ENCODE assay signal across 21 cellular contexts in the genomic region with DNA sequence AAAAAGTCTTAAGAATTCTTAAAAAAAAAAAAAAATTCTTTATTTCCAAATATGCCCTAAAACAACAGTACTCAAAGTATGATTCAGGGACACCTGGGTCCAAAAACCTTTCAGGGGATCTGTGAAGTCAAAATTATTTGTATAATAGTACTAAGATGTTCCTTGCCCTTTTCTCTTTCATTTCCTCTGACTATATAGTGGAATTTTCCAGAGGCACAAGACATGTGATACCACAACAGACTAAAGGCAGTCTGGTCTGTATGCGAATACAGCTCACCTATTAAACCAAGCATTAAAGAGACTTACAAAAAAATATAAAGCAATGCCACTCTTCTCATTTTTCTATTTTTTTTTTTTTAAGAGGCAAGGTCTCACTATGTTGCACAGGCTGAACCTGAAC.
"Had no signal": no experiment of that assay in that cellular context is flagged by ENCODE, and none has a peak within 500 bp of the region (broad histone marks: within the 10 kb centered on the region; RNA-seq: fewer than 3 reads in every experiment).

No MANE protein-coding gene starts in this region.

- H3K27me3 ChIP-seq: body of pancreas, foreskin keratinocyte, hepatocyte, neural progenitor cell, right atrium auricular region, testis had no signal

- H3K9me3 ChIP-seq: body of pancreas, mucosa of descending colon, prostate gland, right atrium auricular region, testis had no signal

- H3K4me3 Mint-ChIP-seq: activated naive CD8-positive, alpha-beta T cell treated with anti-CD3 and anti-CD28 coated beads, Interleukin-2, amount 10 ng/mL, durations not matched to agents 7 days and 5 days; endodermal cell; naive B cell; neural progenitor cell; type B pancreatic cell had no signal

- H3K9me3 Mint-ChIP-seq: activated naive CD8-positive, alpha-beta T cell treated with anti-CD3 and anti-CD28 coated beads, Interleukin-2, amount 10 ng/mL, durations not matched to agents 7 days and 5 days; endodermal cell; naive B cell; neural progenitor cell; type B pancreatic cell had no signal

- H3K36me3 ChIP-seq: prostate gland had no signal

- H3K27ac Mint-ChIP-seq: activated naive CD8-positive, alpha-beta T cell treated with anti-CD3 and anti-CD28 coated beads, Interleukin-2, amount 10 ng/mL, durations not matched to agents 7 days and 5 days; endodermal cell; neural progenitor cell; type B pancreatic cell had no signal

- DNase-seq: activated CD4-positive, alpha-beta T cell treated with anti-CD3 and anti-CD28 coated beads, Interleukin-2, amount 50 U/mL, for 48 hours; activated CD4-positive, CD25-positive, alpha-beta regulatory T cell; activated naive CD8-positive, alpha-beta T cell treated with anti-CD3 and anti-CD28 coated beads, Interleukin-2, amount 10 ng/mL, durations not matched to agents 7 days and 5 days; body of pancreas; endodermal cell; foreskin keratinocyte; mesenchymal stem cell; mucosa of descending colon; naive B cell; SIG-M5; stimulated activated CD4-positive, alpha-beta T cell treated with anti-CD3 and anti-CD28 coated beads, Interleukin-12 subunit alpha, Interleukin-12 subunit beta, amount 100 ng/mL, for 4 hours; stimulated activated CD4-positive, alpha-beta T cell treated with anti-CD3 and anti-CD28 coated beads, Interleukin-1b, Interleukin-23, amount 100 ng/mL, for 48 hours; stimulated activated CD8-positive, alpha-beta memory T cell treated with anti-CD3 and anti-CD28 coated beads, Interleukin-4, amount 100 ng/mL, for 48 hours; T-helper 1 cell; T1000; testis had no signal

- H3K4me1 ChIP-seq: foreskin keratinocyte, neural progenitor cell, prostate gland, right atrium auricular region, testis had no signal

- H3K4me1 Mint-ChIP-seq: neural progenitor cell had no signal

- H3K27me3 Mint-ChIP-seq: activated naive CD8-positive, alpha-beta T cell treated with anti-CD3 and anti-CD28 coated beads, Interleukin-2, amount 10 ng/mL, durations not matched to agents 7 days and 5 days; naive B cell; type B pancreatic cell had no signal

- H3K27ac ChIP-seq: body of pancreas, foreskin keratinocyte, hepatocyte, neural progenitor cell, prostate gland, right atrium auricular region, testis had no signal

- H3K4me3 ChIP-seq: body of pancreas, hepatocyte, mucosa of descending colon, neural progenitor cell, prostate gland, right atrium auricular region, testis had no signal

- ATAC-seq: body of pancreas, foreskin keratinocyte, mucosa of descending colon had no signal
